In genomic region chr9:129178579-129178909, GRCh38 we compare ENCODE assay signal across 10 cellular contexts. TPM values are rescaled to one million over a fixed set of nuclear protein-coding genes. Genes with fewer than 3 reads are reported as not detected.
A peak's percentile ranks its signal among the peaks of the same experiment; 100 is the strongest.
DNase-seq lines count a peak whose midpoint lies in the region; ATAC-seq, FAIRE-seq and TF ChIP-seq lines count a peak whose summit lies in the region.
"Had no signal": no experiment of that assay in that cellular context is flagged by ENCODE, and none has a peak within 500 bp of the region (broad histone marks: within the 10 kb centered on the region; RNA-seq: fewer than 3 reads in every experiment).

No MANE protein-coding gene starts in this region.

- H3K9ac ChIP-seq in SU-DHL-6 (ENCODE audit: low read length) (peak overlapping the region; percentile 23; the same call in 1 of the 2 replicates), keratinocyte (ENCODE audit: control insufficient read depth, extremely low read depth, insufficient read depth, low read length) (no peak overlapping the region)

- no peak for ATAC-seq in activated CD8-positive, alpha-beta memory T cell treated with anti-CD3 and anti-CD28 coated beads, Interleukin-2, amount 10 ng/mL, durations not matched to agents 7 days and 5 days
- ATAC-seq in GM18867 (IDR thresholded peaks at IDR 0.05; ENCODE audit: unreplicated experiment), result no peak

- H3K27me3 ChIP-seq in SU-DHL-6 (ENCODE audit: low read length) (no peaks in the 10 kb centered on the region), keratinocyte (ENCODE audit: control insufficient read depth, extremely low read depth, insufficient read depth, low read length) (no peaks in the 10 kb centered on the region), tibial artery (no peaks in the 10 kb centered on the region)

- peaks cover 7% of the 10 kb centered on the region for H3K4me1 Mint-ChIP-seq in activated CD8-positive, alpha-beta memory T cell treated with anti-CD3 and anti-CD28 coated beads, Interleukin-2, amount 10 ng/mL, durations not matched to agents 7 days and 5 days

- no peak for TF ChIP-seq CTCF in SU-DHL-6 (IDR thresholded peaks at IDR 0.05; ENCODE audit: insufficient read depth, low read length, poor library complexity, severe bottlenecking)
- TF ChIP-seq CTCF in keratinocyte (optimal IDR thresholded peaks at IDR 0.05 in 1 of 3, IDR thresholded peaks at IDR 0.05 in 1 of 3, conservative IDR thresholded peaks at IDR 0.05 in 1 of 3; ENCODE audit: extremely low read depth in 1 of 3, insufficient read depth in 2 of 3, low read length in 3 of 3), result no peak
- no peak for TF ChIP-seq CTCF in tibial artery (IDR thresholded peaks at IDR 0.05)
- no peak for TF ChIP-seq CTCF in GM10266 (IDR thresholded peaks at IDR 0.05; ENCODE audit: control insufficient read depth, insufficient read depth, low read depth, missing control alignments)

- H3K79me2 ChIP-seq in SU-DHL-6 (ENCODE audit: insufficient read depth, low read length) (no peaks in the 10 kb centered on the region), keratinocyte (ENCODE audit: control insufficient read depth, insufficient read depth, low read length) (peaks cover 16% of the 10 kb centered on the region)

- FAIRE-seq in keratinocyte (lab: Jason Lieb, UNC), result no peak
- FAIRE-seq: colon, D721Med had no signal

- H3K27ac ChIP-seq in SU-DHL-6 (ENCODE audit: low read depth, low read length), result no peak overlapping the region
- no peak overlapping the region for H3K27ac ChIP-seq in keratinocyte (ENCODE audit: control insufficient read depth, insufficient read depth, low read length)
- no peak overlapping the region for H3K27ac ChIP-seq in tibial artery

- H3K27me3 Mint-ChIP-seq in activated CD8-positive, alpha-beta memory T cell treated with anti-CD3 and anti-CD28 coated beads, Interleukin-2, amount 10 ng/mL, durations not matched to agents 7 days and 5 days, result peaks cover 4% of the 10 kb centered on the region

- intact Hi-C loops in tibial artery (cut with DNase I; ENCODE audit: low total_unique reads), result loop anchor here (5.0 kb wide), 4 partner anchors 139 to 314 kb away; no protein-coding TSS in a partner anchor

- H3K4me3 ChIP-seq in SU-DHL-6 (ENCODE audit: insufficient read depth, low read length, poor library complexity, severe bottlenecking) (no peak overlapping the region), keratinocyte (ENCODE audit: control insufficient read depth in 2 of 3, extremely low read depth in 1 of 3, insufficient read depth in 2 of 3, low read depth in 1 of 3, low read length in 3 of 3) (peak overlapping the region; percentile 54 to 76 (median 74)), tibial artery (peak overlapping the region; percentile 99 to 100)

- CTCF ChIA-PET in activated CD8-positive, alpha-beta memory T cell treated with anti-CD3 and anti-CD28 coated beads, Interleukin-2, amount 10 ng/mL, durations not matched to agents 7 days and 5 days (lab: Charles Lee), result interaction anchor here (0.8 to 13.4 kb wide), 11 partner anchors 9 to 612 kb away, joined by 3 to 249 read pairs (median 5); no protein-coding TSS in a partner anchor

- peaks cover 9% of the 10 kb centered on the region for H3K4me1 ChIP-seq in keratinocyte (ENCODE audit: control insufficient read depth, extremely low read depth, insufficient read depth, low read length)
- H3K4me1 ChIP-seq in tibial artery, result peaks cover 4 to 22% (median 15%) of the 10 kb centered on the region in 4 donors

- H3K4me3 Mint-ChIP-seq in activated CD8-positive, alpha-beta memory T cell treated with anti-CD3 and anti-CD28 coated beads, Interleukin-2, amount 10 ng/mL, durations not matched to agents 7 days and 5 days, result peak overlapping the region; percentile 35

- peaks cover 3% of the 10 kb centered on the region; the same call in 1 of the 2 replicates for H3F3A ChIP-seq in SU-DHL-6 (ENCODE audit: insufficient read depth)

- H3K4me2 ChIP-seq in SU-DHL-6 (ENCODE audit: low read depth, low read length, poor library complexity, severe bottlenecking) (peak overlapping the region; percentile 71), keratinocyte (ENCODE audit: control insufficient read depth, extremely low read depth, insufficient read depth, low read depth, low read length) (peak overlapping the region; percentile 82)

- no peak for DNase-seq in activated CD8-positive, alpha-beta memory T cell treated with anti-CD3 and anti-CD28 coated beads, Interleukin-2, amount 10 ng/mL, durations not matched to agents 7 days and 5 days
- no peak for DNase-seq in activated CD8-positive, alpha-beta memory T cell treated with anti-CD3 and anti-CD28 coated beads, Interleukin-2, amount 50 U/mL, for 4 hours
- DNase-seq in keratinocyte (ENCODE audit: low read depth, low spot score) (no peak), tibial artery (peak in 1 of 2 donors; percentile 72), GM10266 (ENCODE audit: extremely low spot score) (no peak), NCI-H2227 (lab: John Stamatoyannopoulos, UW; ENCODE audit: unreplicated experiment) (no peak)

- no peaks in the 10 kb centered on the region for H3K9me2 ChIP-seq in SU-DHL-6 (replicated peaks; ENCODE audit: insufficient read depth, low read length)

- H3K9me1 ChIP-seq in keratinocyte (ENCODE audit: control insufficient read depth, extremely low read depth, insufficient read depth, low read length), result no peaks in the 10 kb centered on the region

- H3K9me3 ChIP-seq in SU-DHL-6 (ENCODE audit: insufficient read depth, low read length) (no peaks in the 10 kb centered on the region), keratinocyte (ENCODE audit: control insufficient read depth, low read depth, low read length) (no peaks in the 10 kb centered on the region), tibial artery (no peaks in the 10 kb centered on the region)

- no peaks in the 10 kb centered on the region for H3K36me3 ChIP-seq in SU-DHL-6 (ENCODE audit: low read length)
- no peaks in the 10 kb centered on the region for H3K36me3 ChIP-seq in keratinocyte (ENCODE audit: control insufficient read depth in 2 of 2, extremely low read depth in 1 of 2, insufficient read depth in 2 of 2, low read length in 2 of 2)
- no peaks in the 10 kb centered on the region for H3K36me3 ChIP-seq in tibial artery

- peak overlapping the region; percentile 53 for H2AFZ ChIP-seq in SU-DHL-6 (ENCODE audit: low read depth, low read length, severe bottlenecking)
- H2AFZ ChIP-seq in keratinocyte (ENCODE audit: control insufficient read depth, low read length), result peak overlapping the region; percentile 58

- H3K27ac Mint-ChIP-seq in activated CD8-positive, alpha-beta memory T cell treated with anti-CD3 and anti-CD28 coated beads, Interleukin-2, amount 10 ng/mL, durations not matched to agents 7 days and 5 days, result no peak overlapping the region

- H3K36me3 Mint-ChIP-seq in activated CD8-positive, alpha-beta memory T cell treated with anti-CD3 and anti-CD28 coated beads, Interleukin-2, amount 10 ng/mL, durations not matched to agents 7 days and 5 days, result no peaks in the 10 kb centered on the region

- dilution Hi-C loops in keratinocyte (cut with MboI; ENCODE audit: extremely low pct_ligation_motif_present, low sequenced_read_pairs), result no loop called here

- no peaks in the 10 kb centered on the region for H3K9me3 Mint-ChIP-seq in activated CD8-positive, alpha-beta memory T cell treated with anti-CD3 and anti-CD28 coated beads, Interleukin-2, amount 10 ng/mL, durations not matched to agents 7 days and 5 days (ENCODE audit: low read depth)

- no peaks in the 10 kb centered on the region for H4K20me1 ChIP-seq in SU-DHL-6 (ENCODE audit: low read depth, low read length)
- H4K20me1 ChIP-seq in keratinocyte (ENCODE audit: control insufficient read depth, extremely low read depth, insufficient read depth, low read length), result no peaks in the 10 kb centered on the region

RNA-seq across cellular contexts. Expression of gene IER5L, which starts 0.5 kb away (rescaled TPM):
- 1 to 10 TPM; 4.9 to 6.1 TPM for total RNA-seq in activated CD8-positive, alpha-beta memory T cell treated with anti-CD3 and anti-CD28 coated beads, Interleukin-2, amount 10 ng/mL, durations not matched to agents 7 days and 5 days
- 2.1 to 3.6 TPM (median 2.8 TPM) in 3 replicates for polyA plus RNA-seq in keratinocyte
- polyA plus RNA-seq in keratinocyte (2011; ENCODE audit: low read depth), result 4.1 TPM
- polyA plus RNA-seq in keratinocyte (2011; cell fraction: cytosol; rRNA removed), result 0.75 and 2.7 TPM in 2 replicates
- polyA plus RNA-seq in keratinocyte (2011; cell fraction: nucleus; rRNA removed), result 2.1 and 4.5 TPM in 2 replicates
- polyA plus RNA-seq in keratinocyte (2012; ENCODE audit: low replicate concordance), result 2.4 and 5.1 TPM in 2 replicates
- polyA minus RNA-seq in keratinocyte, result 1.3 to 1.4 TPM (median 1.3 TPM) in 3 replicates
- polyA minus RNA-seq in keratinocyte (2011; cell fraction: cytosol; rRNA and poly(A)+ RNA removed), result 18.4 TPM
- polyA minus RNA-seq in keratinocyte (2011; cell fraction: nucleus; rRNA and poly(A)+ RNA removed), result 4.3 and 7.5 TPM in 2 replicates
